Comparison of ENCODE assay signal across 8 cellular contexts in the genomic region with DNA sequence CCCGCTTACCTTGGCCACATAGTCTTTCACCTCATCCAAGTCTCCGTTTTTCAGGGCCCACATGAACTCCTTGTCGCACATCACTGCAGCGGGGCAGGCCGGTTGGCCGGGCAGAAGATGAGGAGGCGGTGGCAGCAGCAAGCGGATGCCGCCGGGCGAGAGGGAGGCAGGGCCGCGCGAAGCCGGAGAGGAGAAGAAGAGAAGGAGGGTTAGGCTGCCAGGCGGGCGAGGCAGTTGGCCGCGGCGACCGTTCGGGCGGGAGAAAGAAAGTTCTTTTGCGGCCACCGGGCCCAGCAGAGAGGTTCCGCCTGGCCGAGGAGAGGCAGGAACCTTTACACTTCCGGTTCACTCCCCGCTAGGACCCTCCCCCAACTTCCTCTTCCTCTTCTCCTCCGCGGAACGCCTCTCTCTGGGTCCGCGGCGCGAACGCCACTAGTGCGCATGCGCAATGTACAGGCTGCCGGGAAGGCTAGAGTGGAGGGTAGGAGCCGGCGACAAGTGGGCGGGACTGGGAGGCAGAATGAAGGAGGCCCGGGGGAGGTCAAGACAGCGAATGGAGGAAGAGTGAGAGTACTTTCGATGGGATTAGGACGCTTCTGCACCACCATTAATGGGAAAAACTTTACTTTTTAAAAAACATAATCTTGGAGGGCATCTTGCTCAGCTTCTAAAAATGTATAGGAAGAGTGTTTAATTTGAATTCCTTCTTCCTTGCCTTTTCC.
A peak's percentile ranks its signal among the peaks of the same experiment; 100 is the strongest.
DNase-seq lines count a peak whose midpoint lies in the region; ATAC-seq and TF ChIP-seq lines count a peak whose summit lies in the region.

Gene MTPN, minus strand, starts transcription at position 340 of the 722 bp plus-strand sequence. Its CDS starts 259 bp downstream, at position 81.

- H3K27ac Mint-ChIP-seq in nephron progenitor cell: peak within 1 kb of the TSS; percentile 96
- peak within 1 kb of the TSS; percentile 93 to 95 for H3K27ac Mint-ChIP-seq in stimulated activated naive CD8-positive, alpha-beta T cell treated with anti-CD3 and anti-CD28 coated beads, Interleukin-15, amount 100 ng/mL, for 72 hours

- H3K4me3 Mint-ChIP-seq in nephron progenitor cell: peak within 1 kb of the TSS; percentile 100
- H3K4me3 Mint-ChIP-seq in stimulated activated naive CD8-positive, alpha-beta T cell treated with anti-CD3 and anti-CD28 coated beads, Interleukin-15, amount 100 ng/mL, for 72 hours: peak within 1 kb of the TSS; percentile 98 to 99

- peaks cover 60% of the 10 kb centered on the region for H3K4me1 Mint-ChIP-seq in nephron progenitor cell
- peaks cover 67% of the 10 kb centered on the region for H3K4me1 Mint-ChIP-seq in stimulated activated naive CD8-positive, alpha-beta T cell treated with anti-CD3 and anti-CD28 coated beads, Interleukin-15, amount 100 ng/mL, for 72 hours

- no peaks in the 10 kb centered on the region for H3K9me3 ChIP-seq in ES-I3 (ENCODE audit: control insufficient read depth, insufficient read depth, low read length)
- H3K9me3 ChIP-seq in HAP-1: no peaks in the 10 kb centered on the region
- H3K9me3 ChIP-seq in MM.1S (replicated peaks; ENCODE audit: insufficient read depth, low read length): no peaks in the 10 kb centered on the region

- no peaks in the 10 kb centered on the region for H3K36me3 ChIP-seq in ES-I3 (ENCODE audit: insufficient read depth, low read length)
- H3K36me3 ChIP-seq in HAP-1 (replicated peaks): peaks cover 4% of the 10 kb centered on the region
- H3K36me3 ChIP-seq in MM.1S (replicated peaks; ENCODE audit: insufficient read depth, low read length): no peaks in the 10 kb centered on the region

- in situ Hi-C loops in HAP-1 (cut with MboI; ENCODE audit: low sequenced_read_pairs): no loop called here

- no peaks in the 10 kb centered on the region for H3K27me3 Mint-ChIP-seq in nephron progenitor cell (ENCODE audit: low read depth, poor library complexity)
- H3K27me3 Mint-ChIP-seq in stimulated activated naive CD8-positive, alpha-beta T cell treated with anti-CD3 and anti-CD28 coated beads, Interleukin-15, amount 100 ng/mL, for 72 hours: no peaks in the 10 kb centered on the region

- peaks cover 38% of the 10 kb centered on the region for H3F3A ChIP-seq in MM.1S (ENCODE audit: insufficient read depth, low read length)

- H3K9me2 ChIP-seq in MM.1S (replicated peaks; ENCODE audit: insufficient read depth, low read length): no peaks in the 10 kb centered on the region

- H2AFZ ChIP-seq in MM.1S (ENCODE audit: low read length): peak within 1 kb of the TSS; percentile 91

- H3K4me3 ChIP-seq in HAP-1: peak within 1 kb of the TSS; percentile 68
- H3K4me3 ChIP-seq in MM.1S (ENCODE audit: low read length): peak within 1 kb of the TSS; percentile 97

- H4K20me1 ChIP-seq in MM.1S (ENCODE audit: insufficient read depth, low read length): peaks cover 43% of the 10 kb centered on the region

- H3K9ac ChIP-seq in ES-I3 (ENCODE audit: low read depth, low read length) (peak within 1 kb of the TSS; percentile 94), MM.1S (ENCODE audit: low read length) (peak within 1 kb of the TSS; percentile 74)

- peak; percentile 89 for ATAC-seq in stimulated activated naive CD8-positive, alpha-beta T cell treated with anti-CD3 and anti-CD28 coated beads, Interleukin-15, amount 100 ng/mL, for 72 hours

- H3K27ac ChIP-seq in MM.1S (ENCODE audit: low read length): peak within 1 kb of the TSS; percentile 67; the same call in 1 of the 2 replicates

- H3K27me3 ChIP-seq in HAP-1 (ENCODE audit: low read depth) (peaks cover under 1% of the 10 kb centered on the region; the same call in 1 of the 2 replicates), MM.1S (replicated peaks; ENCODE audit: insufficient read depth, low read length) (peaks cover 18% of the 10 kb centered on the region)

- H3K4me1 ChIP-seq in ES-I3 (ENCODE audit: insufficient read depth, low read length): peaks cover 15% of the 10 kb centered on the region
- peaks cover 12% of the 10 kb centered on the region; the same call in 1 of the 2 replicates for H3K4me1 ChIP-seq in HAP-1
- H3K4me1 ChIP-seq in MM.1S (ENCODE audit: low read length): peaks cover 49% of the 10 kb centered on the region

- peak within 1 kb of the TSS; percentile 90 for H3K4me2 ChIP-seq in MM.1S (ENCODE audit: low read depth, low read length)

- H3K36me3 Mint-ChIP-seq in nephron progenitor cell (ENCODE audit: low read depth): peaks cover 8% of the 10 kb centered on the region

- H3K9me3 Mint-ChIP-seq in nephron progenitor cell: no peaks in the 10 kb centered on the region
- H3K9me3 Mint-ChIP-seq in stimulated activated naive CD8-positive, alpha-beta T cell treated with anti-CD3 and anti-CD28 coated beads, Interleukin-15, amount 100 ng/mL, for 72 hours: peaks cover 0 to 4% of the 10 kb centered on the region in 2 donors

- peaks cover 50% of the 10 kb centered on the region for H3K79me2 ChIP-seq in MM.1S (ENCODE audit: low read length)

- TF ChIP-seq CTCF in MM.1S (IDR thresholded peaks at IDR 0.05; ENCODE audit: low read length) (no peak), nephron progenitor cell (IDR thresholded peaks at IDR 0.05) (no peak)

- DNase-seq in HAP-1 (ENCODE audit: low spot score in 2 of 2) (peak; percentile 96 to 99), MM.1S (peak; percentile 98), SIG-M5 (lab: John Stamatoyannopoulos, UW) (peak; percentile 82), activated gamma-delta T cell (lab: John Stamatoyannopoulos, UW) (peak; percentile 94), fibroblast of the conjunctiva (ENCODE audit: low read depth) (peak; percentile 94), nephron progenitor cell (peak; percentile 97)
- peak; percentile 96 to 97 for DNase-seq in stimulated activated naive CD8-positive, alpha-beta T cell treated with anti-CD3 and anti-CD28 coated beads, Interleukin-15, amount 100 ng/mL, for 72 hours

Comparison
In these comparisons a context has a peak if more than half of its experiments do, and no peak if none do; other contexts are left out.
1. Peak in every context shown above with its lines: DNase-seq, ATAC-seq, H3K4me3 ChIP-seq and H3K27ac ChIP-seq.